Comparison of ENCODE assay signal across 17 cellular contexts in genomic region chr11:8296872-8297271, GRCh38. TPM values are rescaled to one million over a fixed set of nuclear protein-coding genes. Genes with fewer than 3 reads are reported as not detected.
A peak's percentile ranks its signal among the peaks of the same experiment; 100 is the strongest.
DNase-seq lines count a peak whose midpoint lies in the region; ATAC-seq and TF ChIP-seq lines count a peak whose summit lies in the region.
"Had no signal": no experiment of that assay in that cellular context is flagged by ENCODE, and none has a peak within 500 bp of the region (broad histone marks: within the 10 kb centered on the region; RNA-seq: fewer than 3 reads in every experiment).

No MANE protein-coding gene starts in this region.

- no peak overlapping the region for H2AFZ ChIP-seq in osteoblast (ENCODE audit: low read length)
- H2AFZ ChIP-seq: GM23248 had no signal

- TF ChIP-seq CTCF in chondrocyte (IDR thresholded peaks at IDR 0.05) (no peak), osteoblast (IDR thresholded peaks at IDR 0.05; ENCODE audit: extremely low read depth, low read depth, low read length) (no peak)

- ATAC-seq in left lobe of liver = no peak
- ATAC-seq: GM12878, HCT116 had no signal

- no peak overlapping the region for H3K4me2 ChIP-seq in osteoblast (ENCODE audit: insufficient read depth, low read length)
- H3K4me2 ChIP-seq: BLaER1 had no signal

- no peak overlapping the region for H3K27ac Mint-ChIP-seq in chondrocyte (ENCODE audit: unreplicated experiment)
- H3K27ac Mint-ChIP-seq: CD4-positive, CD25-positive, alpha-beta regulatory T cell had no signal

- H3K9me3 Mint-ChIP-seq in chondrocyte (ENCODE audit: low read depth) = no peaks in the 10 kb centered on the region

- H3K27me3 ChIP-seq in osteoblast (ENCODE audit: insufficient read depth, low read length) = peaks cover 3% of the 10 kb centered on the region
- H3K27me3 ChIP-seq: BLaER1 had no signal

- H3K36me3 ChIP-seq in osteoblast (ENCODE audit: insufficient read depth, low read length) = no peaks in the 10 kb centered on the region
- H3K36me3 ChIP-seq: BLaER1 had no signal

- no peaks in the 10 kb centered on the region for H4K20me1 ChIP-seq in osteoblast (ENCODE audit: insufficient read depth, low read length)
- H4K20me1 ChIP-seq: BLaER1 had no signal

- peaks cover 1% of the 10 kb centered on the region for H3K36me3 Mint-ChIP-seq in chondrocyte (ENCODE audit: low read depth)
- H3K36me3 Mint-ChIP-seq: CD4-positive, CD25-positive, alpha-beta regulatory T cell had no signal

- no peaks in the 10 kb centered on the region for H3K9me3 ChIP-seq in osteoblast (ENCODE audit: low read depth, low read length)
- H3K9me3 ChIP-seq: BLaER1 had no signal

- H3K27ac ChIP-seq in osteoblast (ENCODE audit: low read depth, low read length) = no peak overlapping the region
- H3K27ac ChIP-seq: BLaER1, GM23248, HL-60 had no signal

- DNase-seq in activated CD8-positive, alpha-beta memory T cell treated with anti-CD3 and anti-CD28 coated beads, Interleukin-2, amount 50 U/mL, for 48 hours = peak; percentile 15
- no peak for DNase-seq in activated CD8-positive, alpha-beta memory T cell treated with anti-CD3 and anti-CD28 coated beads, Interleukin-2, amount 50 U/mL, for 4 hours
- DNase-seq in ELR (ENCODE audit: low read depth) (peak; percentile 10), chondrocyte (ENCODE audit: low spot score) (peak; percentile 74), left lobe of liver (ENCODE audit: low spot score) (peak; percentile 19), osteoblast (ENCODE audit: insufficient read length, low spot score, missing footprints) (no peak), NCI-H2107 (lab: John Stamatoyannopoulos, UW) (no peak), GF-D8 (lab: John Stamatoyannopoulos, UW) (no peak)
- DNase-seq: 8988T; AML-193; CD4-positive, CD25-positive, alpha-beta regulatory T cell; DMS53; GM23248 had no signal

- H3K4me3 Mint-ChIP-seq in chondrocyte (ENCODE audit: unreplicated experiment) = no peak overlapping the region

- no peaks in the 10 kb centered on the region for H3K4me1 Mint-ChIP-seq in chondrocyte (ENCODE audit: low read depth)
- H3K4me1 Mint-ChIP-seq: CD4-positive, CD25-positive, alpha-beta regulatory T cell had no signal

- H3K79me2 ChIP-seq in osteoblast (ENCODE audit: insufficient read depth, low read length) = no peaks in the 10 kb centered on the region

- no peaks in the 10 kb centered on the region for H3K27me3 Mint-ChIP-seq in chondrocyte (ENCODE audit: low read depth)

- H3K4me3 ChIP-seq in osteoblast (ENCODE audit: insufficient read depth, low read length) = no peak overlapping the region
- H3K4me3 ChIP-seq: BLaER1, GM12878, GM23248 had no signal

- H3K4me1 ChIP-seq in osteoblast (ENCODE audit: insufficient read depth, low read length) = no peaks in the 10 kb centered on the region

RNA-seq across cellular contexts. Expression of gene LMO1, which starts 33.2 kb away (rescaled TPM):
- total RNA-seq in chondrocyte (not detected in 3 replicates), left lobe of liver (not detected), osteoblast (not detected in 2 replicates)
- total RNA-seq: CD4-positive, CD25-positive, alpha-beta regulatory T cell; GM12878; GM23248 had no signal

Comparison
In these comparisons a context has a peak if more than half of its experiments do, and no peak if none do; other contexts are left out.
1. DNase-seq: peak in activated CD8-positive, alpha-beta memory T cell treated with anti-CD3 and anti-CD28 coated beads, Interleukin-2, amount 50 U/mL, for 48 hours (single experiment), ELR (single experiment), chondrocyte (single experiment) and left lobe of liver (single experiment); none in activated CD8-positive, alpha-beta memory T cell treated with anti-CD3 and anti-CD28 coated beads, Interleukin-2, amount 50 U/mL, for 4 hours (single experiment), osteoblast (single experiment), NCI-H2107 (single experiment) and GF-D8 (single experiment).